In genomic region chr13:110110783-110111182, GRCh38 we compare ENCODE assay signal across 27 cellular contexts.
"Had no signal": no experiment of that assay in that cellular context is flagged by ENCODE, and none has a peak within 500 bp of the region (broad histone marks: within the 10 kb centered on the region; RNA-seq: fewer than 3 reads in every experiment).

No MANE protein-coding gene starts in this region.

- H3K4me3 Mint-ChIP-seq: immature natural killer cell; mesothelial cell of epicardium; naive B cell; natural killer cell; nephron progenitor cell; neural progenitor cell; stimulated activated memory B cell treated with anti-CD40 and anti-IgM and Interleukin-4, amounts not matched to agents 10 μg/mL and 1 μg/mL and 100 μg/mL, for 72 hours; stimulated activated naive CD8-positive, alpha-beta T cell treated with anti-CD3 and anti-CD28 coated beads, Interleukin-15, amount 100 ng/mL, for 72 hours had no signal

- H3K79me2 ChIP-seq: parathyroid adenoma had no signal

- ATAC-seq: natural killer cell; stimulated activated memory B cell treated with anti-CD40 and anti-IgM and Interleukin-4, amounts not matched to agents 10 μg/mL and 1 μg/mL and 100 μg/mL, for 72 hours; stimulated activated naive CD8-positive, alpha-beta T cell treated with anti-CD3 and anti-CD28 coated beads, Interleukin-15, amount 100 ng/mL, for 72 hours had no signal

- H3K4me2 ChIP-seq: neural progenitor cell had no signal

- H3K27ac Mint-ChIP-seq: immature natural killer cell; mesothelial cell of epicardium; naive B cell; natural killer cell; nephron progenitor cell; neural progenitor cell; stimulated activated memory B cell treated with anti-CD40 and anti-IgM and Interleukin-4, amounts not matched to agents 10 μg/mL and 1 μg/mL and 100 μg/mL, for 72 hours; stimulated activated naive CD8-positive, alpha-beta T cell treated with anti-CD3 and anti-CD28 coated beads, Interleukin-15, amount 100 ng/mL, for 72 hours had no signal

- H3K27ac ChIP-seq: neural progenitor cell, neutrophil, parathyroid adenoma, testis, thyroid gland had no signal

- DNase-seq: hypothalamus; immature natural killer cell; kidney; left ventricle myocardium inferior; mesendoderm; naive B cell; natural killer cell; nephron progenitor cell; occipital lobe; right cardiac atrium; small intestine; stimulated activated CD4-positive, alpha-beta T cell treated with anti-CD3 and anti-CD28 coated beads, Interleukin-1b, Interleukin-23, amount 100 ng/mL, for 48 hours; stimulated activated CD4-positive, alpha-beta T cell treated with anti-CD3 and anti-CD28 coated beads, Interleukin-2, amount 100 ng/mL, for 48 hours; stimulated activated CD4-positive, alpha-beta T cell treated with anti-CD3 and anti-CD28 coated beads, Interleukin-4, amount 100 ng/mL, for 4 hours; stimulated activated CD8-positive, alpha-beta memory T cell treated with anti-CD3 and anti-CD28 coated beads, Interleukin-4, amount 100 ng/mL, for 48 hours; stimulated activated naive CD4-positive, alpha-beta T cell treated with Interleukin-2 at 50 U/mL for 16 hours; stimulated activated naive CD8-positive, alpha-beta T cell treated with anti-CD3 and anti-CD28 coated beads, Interleukin-15, amount 100 ng/mL, for 72 hours; testis; thyroid gland; trophoblast cell; uterus had no signal

- H3K4me1 Mint-ChIP-seq: immature natural killer cell; naive B cell; natural killer cell; stimulated activated memory B cell treated with anti-CD40 and anti-IgM and Interleukin-4, amounts not matched to agents 10 μg/mL and 1 μg/mL and 100 μg/mL, for 72 hours; stimulated activated naive CD8-positive, alpha-beta T cell treated with anti-CD3 and anti-CD28 coated beads, Interleukin-15, amount 100 ng/mL, for 72 hours had no signal

- H3K9me3 ChIP-seq: left ventricle myocardium inferior, neutrophil, testis, thyroid gland, uterus had no signal

- H3K36me3 ChIP-seq: left ventricle myocardium inferior, neural progenitor cell, neutrophil, thyroid gland, uterus had no signal

- H3K9me3 Mint-ChIP-seq: immature natural killer cell; mesothelial cell of epicardium; natural killer cell; nephron progenitor cell; neural progenitor cell; stimulated activated naive CD8-positive, alpha-beta T cell treated with anti-CD3 and anti-CD28 coated beads, Interleukin-15, amount 100 ng/mL, for 72 hours had no signal

- H2AFZ ChIP-seq: parathyroid adenoma had no signal

- H3K4me3 ChIP-seq: lung, neural progenitor cell, testis, thyroid gland, uterus had no signal

- H3K36me3 Mint-ChIP-seq: immature natural killer cell; mesothelial cell of epicardium; naive B cell; natural killer cell; neural progenitor cell; stimulated activated memory B cell treated with anti-CD40 and anti-IgM and Interleukin-4, amounts not matched to agents 10 μg/mL and 1 μg/mL and 100 μg/mL, for 72 hours had no signal

- H3K9ac ChIP-seq: neural progenitor cell, parathyroid adenoma had no signal

- H3K27me3 ChIP-seq: neutrophil, testis, thyroid gland, uterus had no signal

- H3K4me1 ChIP-seq: parathyroid adenoma, testis, uterus had no signal
